ENCODE assay signal across 14 cellular contexts in genomic region chrX:108186811-108187210, GRCh38.
DNase-seq lines count a peak whose midpoint lies in the region; ATAC-seq and TF ChIP-seq lines count a peak whose summit lies in the region.
"Had no signal": no experiment of that assay in that cellular context is flagged by ENCODE, and none has a peak within 500 bp of the region (broad histone marks: within the 10 kb centered on the region; RNA-seq: fewer than 3 reads in every experiment).

No MANE protein-coding gene starts in this region.

- H3K4me3 ChIP-seq in AG04450 (ENCODE audit: low read depth, low read length): no peak overlapping the region
- H3K4me3 ChIP-seq in astrocyte of the cerebellum (ENCODE audit: low read depth, low read length): no peak overlapping the region
- H3K4me3 ChIP-seq in naive thymus-derived CD4-positive, alpha-beta T cell (ENCODE audit: low read length): no peak overlapping the region
- H3K4me3 ChIP-seq: mucosa of descending colon, right atrium auricular region, tibial artery had no signal

- CTCF ChIA-PET in AG04450 (lab: Charles Lee): interaction anchor here (2.3 kb wide), 1 partner anchor 13 kb away, joined by 8 read pairs; no protein-coding TSS in a partner anchor
- CTCF ChIA-PET in activated CD4-positive, alpha-beta T cell treated with anti-CD3 and anti-CD28 coated beads, Interleukin-2, amount 10 ng/mL, durations not matched to agents 7 days and 5 days (lab: Charles Lee): interaction anchor here (0.5 kb wide), 1 partner anchor 172 kb away, joined by 3 read pairs; no protein-coding TSS in a partner anchor
- CTCF ChIA-PET in naive thymus-derived CD4-positive, alpha-beta T cell (lab: Charles Lee): no interaction called here

- H3K4me1 Mint-ChIP-seq in activated CD4-positive, alpha-beta T cell treated with anti-CD3 and anti-CD28 coated beads, Interleukin-2, amount 10 ng/mL, durations not matched to agents 7 days and 5 days: no peaks in the 10 kb centered on the region
- H3K4me1 Mint-ChIP-seq in naive thymus-derived CD4-positive, alpha-beta T cell: no peaks in the 10 kb centered on the region

- no peaks in the 10 kb centered on the region for H3K36me3 Mint-ChIP-seq in activated CD4-positive, alpha-beta T cell treated with anti-CD3 and anti-CD28 coated beads, Interleukin-2, amount 10 ng/mL, durations not matched to agents 7 days and 5 days (ENCODE audit: low read depth)
- H3K36me3 Mint-ChIP-seq in naive thymus-derived CD4-positive, alpha-beta T cell: no peaks in the 10 kb centered on the region

- H3K27me3 ChIP-seq in AG04450 (ENCODE audit: control insufficient read depth, insufficient read depth, low read length): no peaks in the 10 kb centered on the region
- no peaks in the 10 kb centered on the region for H3K27me3 ChIP-seq in naive thymus-derived CD4-positive, alpha-beta T cell (ENCODE audit: control insufficient read depth in 2 of 2, insufficient read depth in 2 of 2, low read length in 2 of 2)
- H3K27me3 ChIP-seq: BE2C, right atrium auricular region, tibial artery had no signal

- H3K4me3 Mint-ChIP-seq in activated CD4-positive, alpha-beta T cell treated with anti-CD3 and anti-CD28 coated beads, Interleukin-2, amount 10 ng/mL, durations not matched to agents 7 days and 5 days: no peak overlapping the region
- no peak overlapping the region for H3K4me3 Mint-ChIP-seq in naive thymus-derived CD4-positive, alpha-beta T cell
- H3K4me3 Mint-ChIP-seq: activated naive CD4-positive, alpha-beta T cell treated with anti-CD3 and anti-CD28 coated beads for 36 hours had no signal

- peak; percentile 45 for DNase-seq in AG04450 (ENCODE audit: low read depth, low spot score)
- DNase-seq in HS-27A (ENCODE audit: low read depth): peak; percentile 59
- DNase-seq in astrocyte of the cerebellum (ENCODE audit: low read depth): peak; percentile 80
- DNase-seq in iris pigment epithelial cell (ENCODE audit: low read depth): peak; percentile 90
- no peak for DNase-seq in activated CD4-positive, alpha-beta T cell treated with anti-CD3 and anti-CD28 coated beads, Interleukin-2, amount 10 ng/mL, durations not matched to agents 7 days and 5 days
- no peak for DNase-seq in NOMO-1 treated with DMSO at 0.1 percent for 48 hours (lab: John Stamatoyannopoulos, UW; ENCODE audit: unreplicated experiment)
- no peak for DNase-seq in NCI-H128 (lab: John Stamatoyannopoulos, UW; ENCODE audit: unreplicated experiment)
- DNase-seq in naive thymus-derived CD4-positive, alpha-beta T cell: no peak
- DNase-seq: activated naive CD4-positive, alpha-beta T cell treated with anti-CD3 and anti-CD28 coated beads for 36 hours; BE2C; mucosa of descending colon; NCI-H2081 treated with DMSO at 0.1 percent for 48 hours; tibial artery had no signal

- peaks cover 7% of the 10 kb centered on the region for H3K27me3 Mint-ChIP-seq in activated CD4-positive, alpha-beta T cell treated with anti-CD3 and anti-CD28 coated beads, Interleukin-2, amount 10 ng/mL, durations not matched to agents 7 days and 5 days
- H3K27me3 Mint-ChIP-seq in naive thymus-derived CD4-positive, alpha-beta T cell: no peaks in the 10 kb centered on the region

- ATAC-seq in naive thymus-derived CD4-positive, alpha-beta T cell: no peak
- ATAC-seq: mucosa of descending colon had no signal

- in situ Hi-C loops in astrocyte of the cerebellum (cut with HindIII; ENCODE audit: low sequenced_read_pairs): loop anchor here (5.0 kb wide), 1 partner anchor 65 kb away; no protein-coding TSS in a partner anchor

- POLR2A ChIA-PET in AG04450 (lab: Yijun Ruan, JAX): no interaction called here
- POLR2A ChIA-PET in activated CD4-positive, alpha-beta T cell treated with anti-CD3 and anti-CD28 coated beads, Interleukin-2, amount 10 ng/mL, durations not matched to agents 7 days and 5 days (lab: Charles Lee): no interaction called here
- POLR2A ChIA-PET in naive thymus-derived CD4-positive, alpha-beta T cell (lab: Charles Lee): no interaction called here

- H3K36me3 ChIP-seq in naive thymus-derived CD4-positive, alpha-beta T cell (ENCODE audit: control insufficient read depth in 2 of 3, insufficient read depth in 3 of 3, low read length in 3 of 3): no peaks in the 10 kb centered on the region
- H3K36me3 ChIP-seq: BE2C, right atrium auricular region had no signal

- TF ChIP-seq CTCF in AG04450 (IDR thresholded peaks at IDR 0.05; ENCODE audit: low read depth, low read length): no peak
- no peak for TF ChIP-seq CTCF in astrocyte of the cerebellum (IDR thresholded peaks at IDR 0.05; ENCODE audit: low read depth, low read length, missing control alignments)

- no peaks in the 10 kb centered on the region for H3K9me3 Mint-ChIP-seq in activated CD4-positive, alpha-beta T cell treated with anti-CD3 and anti-CD28 coated beads, Interleukin-2, amount 10 ng/mL, durations not matched to agents 7 days and 5 days
- H3K9me3 Mint-ChIP-seq in naive thymus-derived CD4-positive, alpha-beta T cell: no peaks in the 10 kb centered on the region
- H3K9me3 Mint-ChIP-seq: activated naive CD4-positive, alpha-beta T cell treated with anti-CD3 and anti-CD28 coated beads for 36 hours had no signal

- no peaks in the 10 kb centered on the region for H3K9me3 ChIP-seq in AG04450 (ENCODE audit: control insufficient read depth, insufficient read depth, low read length)
- H3K9me3 ChIP-seq in naive thymus-derived CD4-positive, alpha-beta T cell (ENCODE audit: control insufficient read depth in 2 of 3, low read length in 3 of 3): no peaks in the 10 kb centered on the region
- H3K9me3 ChIP-seq: BE2C, mucosa of descending colon, right atrium auricular region, tibial artery had no signal

- H3K27ac ChIP-seq in AG04450 (ENCODE audit: low read depth, low read length): peak overlapping the region; percentile 52
- H3K27ac ChIP-seq in naive thymus-derived CD4-positive, alpha-beta T cell (ENCODE audit: low read depth, low read length): no peak overlapping the region
- H3K27ac ChIP-seq: right atrium auricular region, tibial artery had no signal

- intact Hi-C loops in naive thymus-derived CD4-positive, alpha-beta T cell (cut with micrococcal nuclease): no loop called here

- no peaks in the 10 kb centered on the region for H3K4me1 ChIP-seq in naive thymus-derived CD4-positive, alpha-beta T cell (ENCODE audit: control insufficient read depth in 2 of 2, insufficient read depth in 2 of 2, low read length in 2 of 2)
- H3K4me1 ChIP-seq: BE2C, right atrium auricular region, tibial artery had no signal

- no peak overlapping the region for H3K27ac Mint-ChIP-seq in activated CD4-positive, alpha-beta T cell treated with anti-CD3 and anti-CD28 coated beads, Interleukin-2, amount 10 ng/mL, durations not matched to agents 7 days and 5 days
- no peak overlapping the region for H3K27ac Mint-ChIP-seq in naive thymus-derived CD4-positive, alpha-beta T cell
- H3K27ac Mint-ChIP-seq: activated naive CD4-positive, alpha-beta T cell treated with anti-CD3 and anti-CD28 coated beads for 36 hours had no signal

Comparison
In these comparisons a context has a peak if more than half of its experiments do, and no peak if none do; other contexts are left out.
1. DNase-seq: peak in AG04450 (single experiment), HS-27A (single experiment), astrocyte of the cerebellum (single experiment) and iris pigment epithelial cell (single experiment); none in activated CD4-positive, alpha-beta T cell treated with anti-CD3 and anti-CD28 coated beads, Interleukin-2, amount 10 ng/mL, durations not matched to agents 7 days and 5 days (single experiment), NOMO-1 treated with DMSO at 0.1 percent for 48 hours (single experiment), NCI-H128 (single experiment) and naive thymus-derived CD4-positive, alpha-beta T cell (0 of 9).